In the genomic region with DNA sequence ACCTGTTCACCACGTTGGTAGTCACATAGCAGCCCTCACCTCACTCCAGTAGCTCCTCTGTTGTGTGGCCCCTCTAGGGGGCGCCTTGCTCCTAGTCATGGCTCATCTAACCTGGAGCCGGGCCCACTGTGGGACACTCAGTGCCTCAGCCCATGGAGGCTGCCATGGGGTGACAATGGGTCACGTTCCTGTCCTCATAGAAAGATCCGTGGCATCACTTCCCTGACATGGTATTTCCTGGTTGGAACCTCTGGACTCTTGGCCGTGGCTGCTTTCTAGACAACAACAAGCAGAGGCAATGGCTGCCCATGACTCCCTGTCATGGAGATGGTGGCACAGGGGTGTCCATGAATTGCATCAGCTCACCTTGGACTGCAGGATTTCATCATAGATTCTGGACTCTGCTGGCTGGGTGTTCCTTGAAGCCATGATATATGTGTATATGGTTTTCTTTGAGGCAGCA, we compare ENCODE assay signal across 8 cellular contexts. TPM values are rescaled to one million over a fixed set of nuclear protein-coding genes. Genes with fewer than 3 reads are reported as not detected.
DNase-seq lines count a peak whose midpoint lies in the region; ATAC-seq and TF ChIP-seq lines count a peak whose summit lies in the region.

No MANE protein-coding gene starts in this region.

- H3K9ac ChIP-seq in SK-N-SH, result no peak overlapping the region

- no peaks in the 10 kb centered on the region for H3K79me2 ChIP-seq in SK-N-SH (ENCODE audit: insufficient read depth)

- peak; percentile 35 for DNase-seq in activated CD4-positive, alpha-beta T cell treated with anti-CD3 and anti-CD28 coated beads, Interleukin-2, amount 10 ng/mL, durations not matched to agents 7 days and 5 days
- peak; percentile 40 to 66 for DNase-seq in erythroblast (lab: John Stamatoyannopoulos, UW)
- peak; percentile 83 for DNase-seq in stimulated activated CD8-positive, alpha-beta memory T cell treated with anti-CD3 and anti-CD28 coated beads, Interleukin-4, amount 100 ng/mL, for 48 hours
- no peak for DNase-seq in SK-N-SH
- DNase-seq in Ammon's horn (ENCODE audit: low spot score), result no peak
- DNase-seq in testis, result no peak

- TF ChIP-seq CTCF in SK-N-SH (IDR thresholded peaks at IDR 0.05) (no peak; the same call in 1 of the 2 replicates), testis (IDR thresholded peaks at IDR 0.05) (no peak)

- H3K4me1 ChIP-seq in SK-N-SH (ENCODE audit: control insufficient read depth in 1 of 2, insufficient read depth in 2 of 2, low read depth in 1 of 2, low read length in 1 of 2), result no peaks in the 10 kb centered on the region
- no peaks in the 10 kb centered on the region for H3K4me1 ChIP-seq in testis

- WGBS in SK-N-SH (ENCODE audit: low lambda C conversion rate), result 11% methylated on average over 5 of the region's 6 CpGs
- WGBS in testis, 2 donors, result 79 to 89% methylated on average over 5 to 6 of the region's 6 CpGs

- TF ChIP-seq POLR2A in erythroblast (IDR thresholded peaks at IDR 0.05; ENCODE audit: low read length) (no peak), testis (IDR thresholded peaks at IDR 0.05) (no peak)

- CTCF ChIA-PET in activated CD4-positive, alpha-beta T cell treated with anti-CD3 and anti-CD28 coated beads, Interleukin-2, amount 10 ng/mL, durations not matched to agents 7 days and 5 days (lab: Charles Lee), result interaction anchor here (0.6 to 3.1 kb wide), 8 partner anchors 10 to 77 kb away, joined by 3 to 11 read pairs (median 3); no protein-coding TSS in a partner anchor
- CTCF ChIA-PET in SK-N-SH (lab: Yijun Ruan, JAX), result no interaction called here

- H3K27me3 Mint-ChIP-seq in activated CD4-positive, alpha-beta T cell treated with anti-CD3 and anti-CD28 coated beads, Interleukin-2, amount 10 ng/mL, durations not matched to agents 7 days and 5 days, result no peaks in the 10 kb centered on the region

- no peaks in the 10 kb centered on the region for H3K9me3 ChIP-seq in KOPT-K1 (ENCODE audit: insufficient read depth, low read length, poor library complexity, severe bottlenecking)
- no peaks in the 10 kb centered on the region for H3K9me3 ChIP-seq in SK-N-SH
- no peaks in the 10 kb centered on the region for H3K9me3 ChIP-seq in testis

- intact Hi-C loops in testis (cut with DNase I; ENCODE audit: low total_unique reads), result no loop called here

- H3K4me1 Mint-ChIP-seq in activated CD4-positive, alpha-beta T cell treated with anti-CD3 and anti-CD28 coated beads, Interleukin-2, amount 10 ng/mL, durations not matched to agents 7 days and 5 days, result no peaks in the 10 kb centered on the region

- peaks cover 18% of the 10 kb centered on the region for H3K36me3 Mint-ChIP-seq in activated CD4-positive, alpha-beta T cell treated with anti-CD3 and anti-CD28 coated beads, Interleukin-2, amount 10 ng/mL, durations not matched to agents 7 days and 5 days (ENCODE audit: low read depth)

- no peak for ATAC-seq in GM19023 (IDR thresholded peaks at IDR 0.05; ENCODE audit: unreplicated experiment)

- H4K20me1 ChIP-seq in SK-N-SH (ENCODE audit: insufficient read depth), result no peaks in the 10 kb centered on the region

- H3K4me3 ChIP-seq in SK-N-SH (ENCODE audit: low read depth in 2 of 2, low read length in 1 of 2), result no peak overlapping the region
- H3K4me3 ChIP-seq in testis, result no peak overlapping the region

- no peak for TF ChIP-seq RAD21 in SK-N-SH (IDR thresholded peaks at IDR 0.05; ENCODE audit: low read length)

- H3K9me2 ChIP-seq in SK-N-SH, result no peaks in the 10 kb centered on the region

- no peak overlapping the region for H3K4me3 Mint-ChIP-seq in activated CD4-positive, alpha-beta T cell treated with anti-CD3 and anti-CD28 coated beads, Interleukin-2, amount 10 ng/mL, durations not matched to agents 7 days and 5 days

- no peak overlapping the region for H3K27ac Mint-ChIP-seq in activated CD4-positive, alpha-beta T cell treated with anti-CD3 and anti-CD28 coated beads, Interleukin-2, amount 10 ng/mL, durations not matched to agents 7 days and 5 days

- H3K27me3 ChIP-seq in SK-N-SH (ENCODE audit: insufficient read depth) (no peaks in the 10 kb centered on the region; the same call in 1 of the 2 replicates), testis (no peaks in the 10 kb centered on the region)

- no peaks in the 10 kb centered on the region for H3F3A ChIP-seq in SK-N-SH (replicated peaks; ENCODE audit: insufficient read depth)

- POLR2A ChIA-PET in activated CD4-positive, alpha-beta T cell treated with anti-CD3 and anti-CD28 coated beads, Interleukin-2, amount 10 ng/mL, durations not matched to agents 7 days and 5 days (lab: Charles Lee), result interaction anchor here (1.4 kb wide), 1 partner anchor 56 kb away, joined by 7 read pairs; no protein-coding TSS in a partner anchor
- POLR2A ChIA-PET in SK-N-SH (lab: Yijun Ruan, JAX), result no interaction called here

- H2AFZ ChIP-seq in SK-N-SH (ENCODE audit: low read depth), result no peak overlapping the region

- H3K36me3 ChIP-seq in KOPT-K1 (ENCODE audit: insufficient read depth, low read length), result peaks cover 61% of the 10 kb centered on the region
- no peaks in the 10 kb centered on the region for H3K36me3 ChIP-seq in SK-N-SH (replicated peaks in 1 of 2; ENCODE audit: control insufficient read depth in 1 of 2, insufficient read depth in 2 of 2, low read length in 1 of 2)
- H3K36me3 ChIP-seq in testis (ENCODE audit: low read depth, missing control alignments), result no peaks in the 10 kb centered on the region

- TF ChIP-seq EP300 in SK-N-SH (IDR thresholded peaks at IDR 0.05; ENCODE audit: borderline replicate concordance in 1 of 2, low read depth in 1 of 2, low read length in 1 of 2), result no peak

- H3K27ac ChIP-seq in KOPT-K1 (ENCODE audit: low read depth, low read length, poor library complexity, severe bottlenecking), result peak overlapping the region; percentile 12
- H3K27ac ChIP-seq in SK-N-SH (ENCODE audit: low read depth in 2 of 2, low read length in 1 of 2), result no peak overlapping the region
- H3K27ac ChIP-seq in testis, result no peak overlapping the region

- no peak overlapping the region for H3K4me2 ChIP-seq in SK-N-SH

- no peaks in the 10 kb centered on the region for H3K9me3 Mint-ChIP-seq in activated CD4-positive, alpha-beta T cell treated with anti-CD3 and anti-CD28 coated beads, Interleukin-2, amount 10 ng/mL, durations not matched to agents 7 days and 5 days

TF ChIP-seq in SK-N-SH, 30 proteins besides CTCF, POLR2A, EP300 and RAD21 (continues in another document):
- TF ChIP-seq TAF1 (IDR thresholded peaks at IDR 0.05; ENCODE audit: borderline replicate concordance, low read depth, low read length), result no peak
- no peak for TF ChIP-seq EZH2phosphoT487 (IDR thresholded peaks at IDR 0.05; ENCODE audit: borderline replicate concordance, low read depth)
- TF ChIP-seq YY1 (IDR thresholded peaks at IDR 0.05; ENCODE audit: low read depth), result no peak
- TF ChIP-seq SMC3 (IDR thresholded peaks at IDR 0.05; ENCODE audit: low read depth, low read length), result no peak
- TF ChIP-seq, protein P1, sequence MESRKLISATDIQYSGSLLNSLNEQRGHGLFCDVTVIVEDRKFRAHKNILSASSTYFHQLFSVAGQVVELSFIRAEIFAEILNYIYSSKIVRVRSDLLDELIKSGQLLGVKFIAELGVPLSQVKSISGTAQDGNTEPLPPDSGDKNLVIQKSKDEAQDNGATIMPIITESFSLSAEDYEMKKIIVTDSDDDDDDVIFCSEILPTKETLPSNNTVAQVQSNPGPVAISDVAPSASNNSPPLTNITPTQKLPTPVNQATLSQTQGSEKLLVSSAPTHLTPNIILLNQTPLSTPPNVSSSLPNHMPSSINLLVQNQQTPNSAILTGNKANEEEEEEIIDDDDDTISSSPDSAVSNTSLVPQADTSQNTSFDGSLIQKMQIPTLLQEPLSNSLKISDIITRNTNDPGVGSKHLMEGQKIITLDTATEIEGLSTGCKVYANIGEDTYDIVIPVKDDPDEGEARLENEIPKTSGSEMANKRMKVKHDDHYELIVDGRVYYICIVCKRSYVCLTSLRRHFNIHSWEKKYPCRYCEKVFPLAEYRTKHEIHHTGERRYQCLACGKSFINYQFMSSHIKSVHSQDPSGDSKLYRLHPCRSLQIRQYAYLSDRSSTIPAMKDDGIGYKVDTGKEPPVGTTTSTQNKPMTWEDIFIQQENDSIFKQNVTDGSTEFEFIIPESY (IDR thresholded peaks at IDR 0.05; ENCODE audit: borderline replicate concordance, low read depth), result no peak
- no peak for TF ChIP-seq ELF1 (IDR thresholded peaks at IDR 0.05)
- TF ChIP-seq POLR2AphosphoS5 (IDR thresholded peaks at IDR 0.05; ENCODE audit: low read depth, low read length), result no peak
- TF ChIP-seq, protein P2, sequence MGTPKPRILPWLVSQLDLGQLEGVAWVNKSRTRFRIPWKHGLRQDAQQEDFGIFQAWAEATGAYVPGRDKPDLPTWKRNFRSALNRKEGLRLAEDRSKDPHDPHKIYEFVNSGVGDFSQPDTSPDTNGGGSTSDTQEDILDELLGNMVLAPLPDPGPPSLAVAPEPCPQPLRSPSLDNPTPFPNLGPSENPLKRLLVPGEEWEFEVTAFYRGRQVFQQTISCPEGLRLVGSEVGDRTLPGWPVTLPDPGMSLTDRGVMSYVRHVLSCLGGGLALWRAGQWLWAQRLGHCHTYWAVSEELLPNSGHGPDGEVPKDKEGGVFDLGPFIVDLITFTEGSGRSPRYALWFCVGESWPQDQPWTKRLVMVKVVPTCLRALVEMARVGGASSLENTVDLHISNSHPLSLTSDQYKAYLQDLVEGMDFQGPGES (IDR thresholded peaks at IDR 0.05; ENCODE audit: low read depth, low read length), result no peak

RNA-seq across cellular contexts. Expression of gene SLAMF6, which starts 27.5 kb away (rescaled TPM):
- 10 to 100 TPM; 25.1 to 33.7 TPM for total RNA-seq in activated CD4-positive, alpha-beta T cell treated with anti-CD3 and anti-CD28 coated beads, Interleukin-2, amount 10 ng/mL, durations not matched to agents 7 days and 5 days
- polyA plus RNA-seq in SK-N-SH (2012; rRNA removed), result not detected in 2 replicates
- not detected in 2 replicates for polyA plus RNA-seq in SK-N-SH (2012; cell fraction: cytosol; rRNA removed)
- polyA plus RNA-seq in SK-N-SH (2012; cell fraction: nucleus; rRNA removed), result not detected in 2 replicates
- total RNA-seq in testis, result 1 to 10 TPM in 1 of 2 donors, under 1 TPM in 1; 0.68 to 1.6 TPM
- 2.3 TPM for polyA plus RNA-seq in testis (ENCODE audit: insufficient read depth, low read depth, low replicate concordance)

RNA-seq across cellular contexts. Expression of gene CD84, which starts 28.7 kb away (rescaled TPM):
- total RNA-seq in activated CD4-positive, alpha-beta T cell treated with anti-CD3 and anti-CD28 coated beads, Interleukin-2, amount 10 ng/mL, durations not matched to agents 7 days and 5 days, result 10 to 100 TPM; 14.7 to 16.2 TPM
- polyA plus RNA-seq in SK-N-SH (2012; rRNA removed) (not detected in 2 replicates), testis (ENCODE audit: insufficient read depth, low read depth, low replicate concordance) (7.7 TPM)
- not detected in 2 replicates for polyA plus RNA-seq in SK-N-SH (2012; cell fraction: cytosol; rRNA removed)
- not detected in 2 replicates for polyA plus RNA-seq in SK-N-SH (2012; cell fraction: nucleus; rRNA removed)
- total RNA-seq in testis, result 1 to 10 TPM; 6.4 to 6.9 TPM

Comparison
In these comparisons a context has a peak if more than half of its experiments do, and no peak if none do; other contexts are left out.
1. DNase-seq: peak in activated CD4-positive, alpha-beta T cell treated with anti-CD3 and anti-CD28 coated beads, Interleukin-2, amount 10 ng/mL, durations not matched to agents 7 days and 5 days (single experiment), erythroblast (2 of 2) and stimulated activated CD8-positive, alpha-beta memory T cell treated with anti-CD3 and anti-CD28 coated beads, Interleukin-4, amount 100 ng/mL, for 48 hours (single experiment); none in SK-N-SH (single experiment), Ammon's horn (single experiment) and testis (single experiment).
2. RNA of gene SLAMF6, which starts 27.5 kb away (total RNA-seq): 25.1 to 33.7 TPM in activated CD4-positive, alpha-beta T cell treated with anti-CD3 and anti-CD28 coated beads, Interleukin-2, amount 10 ng/mL, durations not matched to agents 7 days and 5 days; 0.68 to 1.6 TPM in testis; every median in the first group is over 10 times any median in the second.